ENCODE assay signal across 17 cellular contexts in genomic region chr16:83350466-83350865, GRCh38.
DNase-seq lines count a peak whose midpoint lies in the region; ATAC-seq and TF ChIP-seq lines count a peak whose summit lies in the region.
"Had no signal": no experiment of that assay in that cellular context is flagged by ENCODE, and none has a peak within 500 bp of the region (broad histone marks: within the 10 kb centered on the region; RNA-seq: fewer than 3 reads in every experiment).

No MANE protein-coding gene starts in this region.

- H3K27me3 Mint-ChIP-seq in type B pancreatic cell, result peaks cover 8% of the 10 kb centered on the region
- no peaks in the 10 kb centered on the region for H3K27me3 Mint-ChIP-seq in immature natural killer cell (ENCODE audit: low read depth in 3 of 3)
- H3K27me3 Mint-ChIP-seq: B cell had no signal

- no peaks in the 10 kb centered on the region for H3K9me3 Mint-ChIP-seq in type B pancreatic cell
- H3K9me3 Mint-ChIP-seq in immature natural killer cell, result no peaks in the 10 kb centered on the region
- H3K9me3 Mint-ChIP-seq: CD8-positive, alpha-beta T cell had no signal

- intact Hi-C loops in heart left ventricle (cut with DNase I), result loop anchor here in 6 of 10 donors (5.0 to 10.0 kb wide), 9 partner anchors 64 to 746 kb away; no protein-coding TSS in a partner anchor
- intact Hi-C loops in left cardiac atrium (cut with DNase I), result loop anchor here in 1 of 2 donors (10.0 kb wide), 1 partner anchor 126 kb away; no protein-coding TSS in a partner anchor
- intact Hi-C loops in left ventricle myocardium superior (cut with micrococcal nuclease), result loop anchor here (10.0 kb wide), 1 partner anchor 746 kb away; no protein-coding TSS in a partner anchor
- intact Hi-C loops in gastrocnemius medialis (cut with DNase I; ENCODE audit: low total_unique reads), result loop anchor here (10.0 kb wide), 3 partner anchors 146 to 596 kb away; no protein-coding TSS in a partner anchor

- H3K4me1 ChIP-seq in heart left ventricle, result peaks cover 0 to 8% (median 2%) of the 10 kb centered on the region in 12 donors
- peaks cover 21 to 40% of the 10 kb centered on the region in 2 donors for H3K4me1 ChIP-seq in gastrocnemius medialis
- H3K4me1 ChIP-seq: BLaER1 treated with 17β-estradiol and CSF1 and Interleukin-3, amounts not matched to agents 10 nM and 100 nM; HAP-1 had no signal

- H3K27me3 ChIP-seq in heart left ventricle (no peaks in the 10 kb centered on the region), gastrocnemius medialis (no peaks in the 10 kb centered on the region)
- H3K27me3 ChIP-seq: BLaER1 treated with 17β-estradiol and CSF1 and Interleukin-3, amounts not matched to agents 10 nM and 100 nM had no signal

- H3K27ac ChIP-seq in heart left ventricle (no peak overlapping the region), gastrocnemius medialis (peak overlapping the region; percentile 32 to 76 (median 66))
- H3K27ac ChIP-seq: BLaER1 treated with 17β-estradiol and CSF1 and Interleukin-3, amounts not matched to agents 10 nM and 100 nM; GM23248; HL-60 had no signal

- in situ Hi-C loops in gastrocnemius medialis (cut with MboI; ENCODE audit: low sequenced_read_pairs in 4 of 4), result no loop called here

- ATAC-seq in heart left ventricle, result peak in 3 of 4 donors; percentile 47 to 69 (median 50)
- no peak for ATAC-seq in left cardiac atrium
- ATAC-seq in left ventricle myocardium superior, result peak; percentile 77
- peak; percentile 81 to 90 for ATAC-seq in gastrocnemius medialis
- ATAC-seq in GM18502 (IDR thresholded peaks at IDR 0.05; ENCODE audit: poor library complexity, unreplicated experiment), result no peak
- ATAC-seq: CD8-positive, alpha-beta T cell had no signal

- H3K9me3 ChIP-seq in heart left ventricle, result no peaks in the 10 kb centered on the region
- no peaks in the 10 kb centered on the region for H3K9me3 ChIP-seq in gastrocnemius medialis
- H3K9me3 ChIP-seq: BLaER1 treated with 17β-estradiol and CSF1 and Interleukin-3, amounts not matched to agents 10 nM and 100 nM; HAP-1 had no signal

- no peak overlapping the region for H3K4me3 Mint-ChIP-seq in type B pancreatic cell
- no peak overlapping the region for H3K4me3 Mint-ChIP-seq in immature natural killer cell
- H3K4me3 Mint-ChIP-seq: B cell; CD8-positive, alpha-beta T cell had no signal

- H3K36me3 ChIP-seq in heart left ventricle (peaks cover 0 to 2% (median 0%) of the 10 kb centered on the region in 9 donors), gastrocnemius medialis (no peaks in the 10 kb centered on the region)
- H3K36me3 ChIP-seq: BLaER1 treated with 17β-estradiol and CSF1 and Interleukin-3, amounts not matched to agents 10 nM and 100 nM; HAP-1 had no signal

- no peak for TF ChIP-seq POLR2A in heart left ventricle (IDR thresholded peaks at IDR 0.05)
- no peak for TF ChIP-seq POLR2A in gastrocnemius medialis (IDR thresholded peaks at IDR 0.05)

- H3K36me3 Mint-ChIP-seq in type B pancreatic cell, result no peaks in the 10 kb centered on the region
- no peaks in the 10 kb centered on the region for H3K36me3 Mint-ChIP-seq in immature natural killer cell
- H3K36me3 Mint-ChIP-seq: CD8-positive, alpha-beta T cell had no signal

- peak in 1 of 5 donors; percentile 35 for DNase-seq in heart left ventricle
- DNase-seq in left cardiac atrium, result no peak
- DNase-seq in left ventricle myocardium superior, result no peak
- DNase-seq in gastrocnemius medialis, result peak; percentile 24 to 46
- DNase-seq in type B pancreatic cell (ENCODE audit: extremely low spot score, unreplicated experiment), result no peak
- DNase-seq in immature natural killer cell, result no peak
- DNase-seq: Calu3; CD8-positive, alpha-beta T cell; DMS53; DND-41; EL; GM23248 had no signal

- H3K4me3 ChIP-seq in heart left ventricle, result no peak overlapping the region
- peak overlapping the region in 1 of 4 donors; percentile 8 for H3K4me3 ChIP-seq in gastrocnemius medialis
- H3K4me3 ChIP-seq: BLaER1 treated with 17β-estradiol and CSF1 and Interleukin-3, amounts not matched to agents 10 nM and 100 nM; GM23248; HAP-1 had no signal

- H3K27ac Mint-ChIP-seq in type B pancreatic cell, result no peak overlapping the region
- H3K27ac Mint-ChIP-seq in immature natural killer cell, result no peak overlapping the region
- H3K27ac Mint-ChIP-seq: B cell; CD8-positive, alpha-beta T cell had no signal

- H3K4me1 Mint-ChIP-seq in type B pancreatic cell (ENCODE audit: unreplicated experiment), result peaks cover 12% of the 10 kb centered on the region
- H3K4me1 Mint-ChIP-seq in immature natural killer cell, result no peaks in the 10 kb centered on the region
- H3K4me1 Mint-ChIP-seq: B cell had no signal

- no peak for TF ChIP-seq CTCF in heart left ventricle (IDR thresholded peaks at IDR 0.05)
- TF ChIP-seq CTCF in gastrocnemius medialis (IDR thresholded peaks at IDR 0.05 in 4 of 5, conservative IDR thresholded peaks at IDR 0.05 in 1 of 5), result no peak
- no peak for TF ChIP-seq CTCF in type B pancreatic cell (conservative IDR thresholded peaks at IDR 0.05)

- 65 to 89% (median 81%) methylated on average over 5 of the region's 5 CpGs for WGBS in heart left ventricle, 4 donors

Comparison
In these comparisons a context has a peak if more than half of its experiments do, and no peak if none do; other contexts are left out.
1. ATAC-seq: peak in heart left ventricle (3 of 4), left ventricle myocardium superior (single experiment) and gastrocnemius medialis (2 of 2); none in left cardiac atrium (0 of 2) and GM18502 (single experiment).
2. DNase-seq: peak in gastrocnemius medialis (2 of 2); none in left cardiac atrium (single experiment), left ventricle myocardium superior (single experiment), type B pancreatic cell (single experiment) and immature natural killer cell (0 of 3).
3. H3K27ac ChIP-seq: peak in gastrocnemius medialis (4 of 4); none in heart left ventricle (0 of 12).